1 cellular context compared by ENCODE assay signal in the genomic region with DNA sequence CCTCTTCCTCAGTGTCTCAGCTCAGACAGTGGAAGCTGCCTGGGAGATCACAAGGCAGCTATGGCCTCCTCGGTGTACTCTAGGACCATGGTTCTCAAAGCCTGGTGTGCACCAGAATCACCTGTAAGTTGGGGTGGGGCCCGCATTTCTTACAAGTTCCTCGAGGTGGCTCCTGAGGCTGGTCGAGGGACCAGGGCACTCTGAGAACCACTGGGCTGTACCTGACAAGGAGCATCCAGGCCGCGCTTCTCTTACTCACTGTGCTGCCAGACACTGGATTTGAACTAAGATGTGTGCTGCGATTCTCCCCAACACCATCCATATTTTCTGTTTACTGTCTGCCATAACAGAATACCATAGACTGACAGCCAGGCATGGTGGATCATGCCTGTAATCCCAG.
TF ChIP-seq lines count a peak whose summit lies in the region.

No MANE protein-coding gene starts in this region.

TF ChIP-seq in GM23338, 12 proteins besides CTCF, POLR2A, EP300 and RAD21:
- no peak for TF ChIP-seq NANOG (IDR thresholded peaks at IDR 0.05; ENCODE audit: borderline replicate concordance)
- TF ChIP-seq ZNF331 (CRISPR knock-in tag; IDR thresholded peaks at IDR 0.05; ENCODE audit: low read depth) = no peak
- no peak for TF ChIP-seq CREB1 (CRISPR knock-in tag; IDR thresholded peaks at IDR 0.05; ENCODE audit: low read depth)
- no peak for TF ChIP-seq POLR2AphosphoS5 (IDR thresholded peaks at IDR 0.05; ENCODE audit: low read depth)
- TF ChIP-seq EZH2 (IDR thresholded peaks at IDR 0.05; ENCODE audit: low read depth, unreplicated experiment) = no peak
- TF ChIP-seq, protein P1, sequence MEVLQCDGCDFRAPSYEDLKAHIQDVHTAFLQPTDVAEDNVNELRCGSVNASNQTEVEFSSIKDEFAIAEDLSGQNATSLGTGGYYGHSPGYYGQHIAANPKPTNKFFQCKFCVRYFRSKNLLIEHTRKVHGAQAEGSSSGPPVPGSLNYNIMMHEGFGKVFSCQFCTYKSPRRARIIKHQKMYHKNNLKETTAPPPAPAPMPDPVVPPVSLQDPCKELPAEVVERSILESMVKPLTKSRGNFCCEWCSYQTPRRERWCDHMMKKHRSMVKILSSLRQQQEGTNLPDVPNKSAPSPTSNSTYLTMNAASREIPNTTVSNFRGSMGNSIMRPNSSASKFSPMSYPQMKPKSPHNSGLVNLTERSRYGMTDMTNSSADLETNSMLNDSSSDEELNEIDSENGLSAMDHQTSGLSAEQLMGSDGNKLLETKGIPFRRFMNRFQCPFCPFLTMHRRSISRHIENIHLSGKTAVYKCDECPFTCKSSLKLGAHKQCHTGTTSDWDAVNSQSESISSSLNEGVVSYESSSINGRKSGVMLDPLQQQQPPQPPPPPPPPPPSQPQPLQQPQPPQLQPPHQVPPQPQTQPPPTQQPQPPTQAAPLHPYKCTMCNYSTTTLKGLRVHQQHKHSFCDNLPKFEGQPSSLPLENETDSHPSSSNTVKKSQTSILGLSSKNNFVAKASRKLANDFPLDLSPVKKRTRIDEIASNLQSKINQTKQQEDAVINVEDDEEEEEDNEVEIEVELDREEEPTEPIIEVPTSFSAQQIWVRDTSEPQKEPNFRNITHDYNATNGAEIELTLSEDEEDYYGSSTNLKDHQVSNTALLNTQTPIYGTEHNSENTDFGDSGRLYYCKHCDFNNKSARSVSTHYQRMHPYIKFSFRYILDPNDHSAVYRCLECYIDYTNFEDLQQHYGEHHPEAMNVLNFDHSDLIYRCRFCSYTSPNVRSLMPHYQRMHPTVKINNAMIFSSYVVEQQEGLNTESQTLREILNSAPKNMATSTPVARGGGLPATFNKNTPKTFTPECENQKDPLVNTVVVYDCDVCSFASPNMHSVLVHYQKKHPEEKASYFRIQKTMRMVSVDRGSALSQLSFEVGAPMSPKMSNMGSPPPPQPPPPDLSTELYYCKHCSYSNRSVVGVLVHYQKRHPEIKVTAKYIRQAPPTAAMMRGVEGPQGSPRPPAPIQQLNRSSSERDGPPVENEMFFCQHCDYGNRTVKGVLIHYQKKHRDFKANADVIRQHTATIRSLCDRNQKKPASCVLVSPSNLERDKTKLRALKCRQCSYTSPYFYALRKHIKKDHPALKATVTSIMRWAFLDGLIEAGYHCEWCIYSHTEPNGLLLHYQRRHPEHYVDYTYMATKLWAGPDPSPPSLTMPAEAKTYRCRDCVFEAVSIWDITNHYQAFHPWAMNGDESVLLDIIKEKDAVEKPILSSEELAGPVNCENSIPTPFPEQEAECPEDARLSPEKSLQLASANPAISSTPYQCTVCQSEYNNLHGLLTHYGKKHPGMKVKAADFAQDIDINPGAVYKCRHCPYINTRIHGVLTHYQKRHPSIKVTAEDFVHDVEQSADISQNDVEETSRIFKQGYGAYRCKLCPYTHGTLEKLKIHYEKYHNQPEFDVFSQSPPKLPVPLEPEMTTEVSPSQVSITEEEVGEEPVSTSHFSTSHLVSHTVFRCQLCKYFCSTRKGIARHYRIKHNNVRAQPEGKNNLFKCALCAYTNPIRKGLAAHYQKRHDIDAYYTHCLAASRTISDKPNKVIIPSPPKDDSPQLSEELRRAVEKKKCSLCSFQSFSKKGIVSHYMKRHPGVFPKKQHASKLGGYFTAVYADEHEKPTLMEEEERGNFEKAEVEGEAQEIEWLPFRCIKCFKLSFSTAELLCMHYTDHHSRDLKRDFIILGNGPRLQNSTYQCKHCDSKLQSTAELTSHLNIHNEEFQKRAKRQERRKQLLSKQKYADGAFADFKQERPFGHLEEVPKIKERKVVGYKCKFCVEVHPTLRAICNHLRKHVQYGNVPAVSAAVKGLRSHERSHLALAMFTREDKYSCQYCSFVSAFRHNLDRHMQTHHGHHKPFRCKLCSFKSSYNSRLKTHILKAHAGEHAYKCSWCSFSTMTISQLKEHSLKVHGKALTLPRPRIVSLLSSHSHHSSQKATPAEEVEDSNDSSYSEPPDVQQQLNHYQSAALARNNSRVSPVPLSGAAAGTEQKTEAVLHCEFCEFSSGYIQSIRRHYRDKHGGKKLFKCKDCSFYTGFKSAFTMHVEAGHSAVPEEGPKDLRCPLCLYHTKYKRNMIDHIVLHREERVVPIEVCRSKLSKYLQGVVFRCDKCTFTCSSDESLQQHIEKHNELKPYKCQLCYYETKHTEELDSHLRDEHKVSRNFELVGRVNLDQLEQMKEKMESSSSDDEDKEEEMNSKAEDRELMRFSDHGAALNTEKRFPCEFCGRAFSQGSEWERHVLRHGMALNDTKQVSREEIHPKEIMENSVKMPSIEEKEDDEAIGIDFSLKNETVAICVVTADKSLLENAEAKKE (CRISPR knock-in tag; IDR thresholded peaks at IDR 0.05) = no peak
- no peak for TF ChIP-seq EZH2phosphoT487 (IDR thresholded peaks at IDR 0.05; ENCODE audit: unreplicated experiment)
- TF ChIP-seq STAT1 (IDR thresholded peaks at IDR 0.05; ENCODE audit: unreplicated experiment) = no peak
- TF ChIP-seq JUNB (IDR thresholded peaks at IDR 0.05; ENCODE audit: unreplicated experiment) = no peak
- TF ChIP-seq, protein P2, sequence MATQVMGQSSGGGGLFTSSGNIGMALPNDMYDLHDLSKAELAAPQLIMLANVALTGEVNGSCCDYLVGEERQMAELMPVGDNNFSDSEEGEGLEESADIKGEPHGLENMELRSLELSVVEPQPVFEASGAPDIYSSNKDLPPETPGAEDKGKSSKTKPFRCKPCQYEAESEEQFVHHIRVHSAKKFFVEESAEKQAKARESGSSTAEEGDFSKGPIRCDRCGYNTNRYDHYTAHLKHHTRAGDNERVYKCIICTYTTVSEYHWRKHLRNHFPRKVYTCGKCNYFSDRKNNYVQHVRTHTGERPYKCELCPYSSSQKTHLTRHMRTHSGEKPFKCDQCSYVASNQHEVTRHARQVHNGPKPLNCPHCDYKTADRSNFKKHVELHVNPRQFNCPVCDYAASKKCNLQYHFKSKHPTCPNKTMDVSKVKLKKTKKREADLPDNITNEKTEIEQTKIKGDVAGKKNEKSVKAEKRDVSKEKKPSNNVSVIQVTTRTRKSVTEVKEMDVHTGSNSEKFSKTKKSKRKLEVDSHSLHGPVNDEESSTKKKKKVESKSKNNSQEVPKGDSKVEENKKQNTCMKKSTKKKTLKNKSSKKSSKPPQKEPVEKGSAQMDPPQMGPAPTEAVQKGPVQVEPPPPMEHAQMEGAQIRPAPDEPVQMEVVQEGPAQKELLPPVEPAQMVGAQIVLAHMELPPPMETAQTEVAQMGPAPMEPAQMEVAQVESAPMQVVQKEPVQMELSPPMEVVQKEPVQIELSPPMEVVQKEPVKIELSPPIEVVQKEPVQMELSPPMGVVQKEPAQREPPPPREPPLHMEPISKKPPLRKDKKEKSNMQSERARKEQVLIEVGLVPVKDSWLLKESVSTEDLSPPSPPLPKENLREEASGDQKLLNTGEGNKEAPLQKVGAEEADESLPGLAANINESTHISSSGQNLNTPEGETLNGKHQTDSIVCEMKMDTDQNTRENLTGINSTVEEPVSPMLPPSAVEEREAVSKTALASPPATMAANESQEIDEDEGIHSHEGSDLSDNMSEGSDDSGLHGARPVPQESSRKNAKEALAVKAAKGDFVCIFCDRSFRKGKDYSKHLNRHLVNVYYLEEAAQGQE (IDR thresholded peaks at IDR 0.05; ENCODE audit: unreplicated experiment) = no peak
- TF ChIP-seq, protein P3, sequence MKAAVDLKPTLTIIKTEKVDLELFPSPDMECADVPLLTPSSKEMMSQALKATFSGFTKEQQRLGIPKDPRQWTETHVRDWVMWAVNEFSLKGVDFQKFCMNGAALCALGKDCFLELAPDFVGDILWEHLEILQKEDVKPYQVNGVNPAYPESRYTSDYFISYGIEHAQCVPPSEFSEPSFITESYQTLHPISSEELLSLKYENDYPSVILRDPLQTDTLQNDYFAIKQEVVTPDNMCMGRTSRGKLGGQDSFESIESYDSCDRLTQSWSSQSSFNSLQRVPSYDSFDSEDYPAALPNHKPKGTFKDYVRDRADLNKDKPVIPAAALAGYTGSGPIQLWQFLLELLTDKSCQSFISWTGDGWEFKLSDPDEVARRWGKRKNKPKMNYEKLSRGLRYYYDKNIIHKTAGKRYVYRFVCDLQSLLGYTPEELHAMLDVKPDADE (IDR thresholded peaks at IDR 0.05) = no peak
- no peak for TF ChIP-seq ZNF114 (CRISPR knock-in tag; IDR thresholded peaks at IDR 0.05)
